ENCODE assay signal across 1 cellular context in the genomic region with DNA sequence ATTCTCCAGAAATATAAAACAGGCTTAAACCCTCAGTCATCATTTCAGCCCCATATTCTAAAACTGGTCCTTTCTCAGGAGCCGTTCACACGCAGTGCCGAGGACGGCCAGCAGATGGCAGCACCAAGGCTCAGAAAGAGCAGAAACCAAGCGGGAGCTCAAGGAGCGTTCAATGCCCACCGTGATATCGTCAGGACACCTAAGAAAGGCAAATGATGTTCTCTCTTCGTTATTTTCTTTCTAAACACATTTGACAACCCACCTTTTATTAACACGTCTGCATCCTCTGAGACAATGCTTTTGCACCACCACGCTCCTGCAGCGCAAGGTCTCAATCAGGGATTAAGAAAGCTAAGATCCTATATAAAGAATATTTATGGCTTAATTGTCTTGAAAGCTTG.
TF ChIP-seq lines count a peak whose summit lies in the region.

No MANE protein-coding gene starts in this region.

TF ChIP-seq in SK-N-SH treated with all-trans-retinoic acid at 6 μM for 48 hours, 23 proteins besides CTCF, POLR2A, EP300 and RAD21 (continued from another document):
- TF ChIP-seq, protein P1, sequence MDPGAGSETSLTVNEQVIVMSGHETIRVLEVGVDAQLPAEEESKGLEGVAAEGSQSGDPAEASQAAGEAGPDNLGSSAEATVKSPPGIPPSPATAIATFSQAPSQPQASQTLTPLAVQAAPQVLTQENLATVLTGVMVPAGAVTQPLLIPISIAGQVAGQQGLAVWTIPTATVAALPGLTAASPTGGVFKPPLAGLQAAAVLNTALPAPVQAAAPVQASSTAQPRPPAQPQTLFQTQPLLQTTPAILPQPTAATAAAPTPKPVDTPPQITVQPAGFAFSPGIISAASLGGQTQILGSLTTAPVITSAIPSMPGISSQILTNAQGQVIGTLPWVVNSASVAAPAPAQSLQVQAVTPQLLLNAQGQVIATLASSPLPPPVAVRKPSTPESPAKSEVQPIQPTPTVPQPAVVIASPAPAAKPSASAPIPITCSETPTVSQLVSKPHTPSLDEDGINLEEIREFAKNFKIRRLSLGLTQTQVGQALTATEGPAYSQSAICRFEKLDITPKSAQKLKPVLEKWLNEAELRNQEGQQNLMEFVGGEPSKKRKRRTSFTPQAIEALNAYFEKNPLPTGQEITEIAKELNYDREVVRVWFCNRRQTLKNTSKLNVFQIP (CRISPR knock-in tag; IDR thresholded peaks at IDR 0.05; ENCODE audit: borderline replicate concordance, low read depth) = no peak
- TF ChIP-seq ZNF8 (CRISPR knock-in tag; IDR thresholded peaks at IDR 0.05) (no peak), ZFP30 (CRISPR knock-in tag; IDR thresholded peaks at IDR 0.05) (no peak), ZNF70 (CRISPR knock-in tag; IDR thresholded peaks at IDR 0.05) (no peak)
- TF ChIP-seq, protein P2, sequence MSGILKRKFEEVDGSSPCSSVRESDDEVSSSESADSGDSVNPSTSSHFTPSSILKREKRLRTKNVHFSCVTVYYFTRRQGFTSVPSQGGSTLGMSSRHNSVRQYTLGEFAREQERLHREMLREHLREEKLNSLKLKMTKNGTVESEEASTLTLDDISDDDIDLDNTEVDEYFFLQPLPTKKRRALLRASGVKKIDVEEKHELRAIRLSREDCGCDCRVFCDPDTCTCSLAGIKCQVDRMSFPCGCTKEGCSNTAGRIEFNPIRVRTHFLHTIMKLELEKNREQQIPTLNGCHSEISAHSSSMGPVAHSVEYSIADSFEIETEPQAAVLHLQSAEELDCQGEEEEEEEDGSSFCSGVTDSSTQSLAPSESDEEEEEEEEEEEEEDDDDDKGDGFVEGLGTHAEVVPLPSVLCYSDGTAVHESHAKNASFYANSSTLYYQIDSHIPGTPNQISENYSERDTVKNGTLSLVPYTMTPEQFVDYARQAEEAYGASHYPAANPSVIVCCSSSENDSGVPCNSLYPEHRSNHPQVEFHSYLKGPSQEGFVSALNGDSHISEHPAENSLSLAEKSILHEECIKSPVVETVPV (CRISPR knock-in tag; IDR thresholded peaks at IDR 0.05) = no peak
